11 cellular contexts compared by ENCODE assay signal in the genomic region with DNA sequence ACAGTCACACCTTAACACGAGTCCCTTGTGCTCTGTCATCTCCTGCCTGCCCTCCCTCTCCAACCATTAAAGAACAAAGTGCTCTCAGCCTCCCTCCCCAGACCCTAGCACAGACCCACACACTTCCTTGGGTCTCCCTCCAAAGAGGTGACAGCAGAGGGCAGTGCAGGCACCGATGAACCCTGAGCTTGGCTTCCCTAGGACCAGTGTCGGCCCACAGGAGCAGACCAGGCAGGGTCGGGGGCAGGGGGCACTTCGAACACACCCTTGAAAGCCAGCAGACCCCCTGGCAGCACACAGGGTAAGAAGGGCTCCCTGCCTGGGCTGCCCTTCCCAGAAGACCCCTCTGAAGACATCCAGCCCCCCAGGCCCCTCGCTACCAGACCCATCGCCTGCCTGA. TPM values are rescaled to one million over a fixed set of nuclear protein-coding genes. Genes with fewer than 3 reads are reported as not detected.
DNase-seq lines count a peak whose midpoint lies in the region; ATAC-seq and TF ChIP-seq lines count a peak whose summit lies in the region.
"Had no signal": no experiment of that assay in that cellular context is flagged by ENCODE, and none has a peak within 500 bp of the region (broad histone marks: within the 10 kb centered on the region; RNA-seq: fewer than 3 reads in every experiment).

No MANE protein-coding gene starts in this region.

- DNase-seq in 8988T (peak; percentile 69), GM06990 (ENCODE audit: extremely low read depth, insufficient read length) (no peak), PC-3 (no peak), hepatocyte (ENCODE audit: low spot score) (no peak), ascending aorta (ENCODE audit: low spot score in 2 of 2) (no peak), OCI-M2 (lab: John Stamatoyannopoulos, UW; ENCODE audit: unreplicated experiment) (no peak)
- DNase-seq in CD8-positive, alpha-beta memory T cell = no peak
- DNase-seq in CD4-positive, alpha-beta T cell = no peak
- DNase-seq: activated CD8-positive, alpha-beta memory T cell treated with anti-CD3 and anti-CD28 coated beads for 24 hours had no signal

- peaks cover 24% of the 10 kb centered on the region for H3K79me2 ChIP-seq in PC-3 (ENCODE audit: low read length)
- peaks cover 46% of the 10 kb centered on the region for H3K79me2 ChIP-seq in hepatocyte

- peak; percentile 21; the same call in 1 of the 2 replicates for ATAC-seq in PC-3
- no peak for ATAC-seq in CD4-positive, alpha-beta T cell (ENCODE audit: poor library complexity)

- no peaks in the 10 kb centered on the region for H3K9me3 ChIP-seq in PC-3 (ENCODE audit: low read length)
- H3K9me3 ChIP-seq in hepatocyte (ENCODE audit: low read depth) = no peaks in the 10 kb centered on the region
- H3K9me3 ChIP-seq in ascending aorta = no peaks in the 10 kb centered on the region
- no peaks in the 10 kb centered on the region for H3K9me3 ChIP-seq in CD8-positive, alpha-beta memory T cell (ENCODE audit: low read length)
- no peaks in the 10 kb centered on the region for H3K9me3 ChIP-seq in CD4-positive, alpha-beta T cell (ENCODE audit: control insufficient read depth, low read length)
- H3K9me3 ChIP-seq: prostate gland had no signal

- H3K27me3 ChIP-seq in GM06990 (replicated peaks; ENCODE audit: control insufficient read depth, insufficient read depth, low read length) (no peaks in the 10 kb centered on the region), PC-3 (ENCODE audit: low read length) (no peaks in the 10 kb centered on the region), hepatocyte (no peaks in the 10 kb centered on the region), ascending aorta (no peaks in the 10 kb centered on the region)
- H3K27me3 ChIP-seq in CD8-positive, alpha-beta memory T cell (ENCODE audit: insufficient read depth, low read length, poor library complexity, severe bottlenecking) = no peaks in the 10 kb centered on the region
- H3K27me3 ChIP-seq in CD4-positive, alpha-beta T cell (ENCODE audit: control insufficient read depth, insufficient read depth, low read length) = no peaks in the 10 kb centered on the region

- H3K9ac ChIP-seq in PC-3 (ENCODE audit: low read length) = no peak overlapping the region
- H3K9ac ChIP-seq: KMS-11 had no signal

- H4K20me1 ChIP-seq in PC-3 (ENCODE audit: low read length) (no peaks in the 10 kb centered on the region), hepatocyte (ENCODE audit: insufficient read depth, poor library complexity, severe bottlenecking) (peaks cover 32% of the 10 kb centered on the region)

- H3K4me1 ChIP-seq in PC-3 (ENCODE audit: insufficient read depth, low read length) (peaks cover under 1% of the 10 kb centered on the region), hepatocyte (ENCODE audit: insufficient read depth) (peaks cover 10% of the 10 kb centered on the region), ascending aorta (peaks cover 0 to 14% of the 10 kb centered on the region in 2 donors)
- peaks cover 9% of the 10 kb centered on the region for H3K4me1 ChIP-seq in CD8-positive, alpha-beta memory T cell (ENCODE audit: insufficient read depth, low read length)

- whole genome bisulfite sequencing in hepatocyte (ENCODE audit: low lambda C conversion rate, missing lambda C conversion rate) = 77% methylated on average over 7 of the region's 7 CpGs

- BruUV-seq in PC-3 (replicated peaks; lab: Mats Ljungman, UMichigan) = no TSS peak

- peak overlapping the region in 3 of 8 donors; percentile 5 to 69 (median 58) for H3K27ac Mint-ChIP-seq in CD8-positive, alpha-beta memory T cell
- H3K27ac Mint-ChIP-seq in CD4-positive, alpha-beta T cell = no peak overlapping the region

- H3K4me2 ChIP-seq in PC-3 (ENCODE audit: low read length) = no peak overlapping the region
- no peak overlapping the region for H3K4me2 ChIP-seq in hepatocyte
- H3K4me2 ChIP-seq: KMS-11 had no signal

- H3K27me3 Mint-ChIP-seq in CD8-positive, alpha-beta memory T cell = no peaks in the 10 kb centered on the region
- H3K27me3 Mint-ChIP-seq in CD4-positive, alpha-beta T cell = no peaks in the 10 kb centered on the region

- CTCF ChIA-PET in PC-3 (lab: Charles Lee) = no interaction called here
- CTCF ChIA-PET in CD8-positive, alpha-beta memory T cell (lab: Charles Lee) = interaction anchor here (1.0 kb wide), 1 partner anchor 102 kb away, joined by 3 read pairs; no protein-coding TSS in a partner anchor
- CTCF ChIA-PET in CD4-positive, alpha-beta T cell (lab: Charles Lee) = no interaction called here

- intact Hi-C loops in PC-3 (cut with micrococcal nuclease) (no loop called here), ascending aorta (cut with DNase I) (no loop called here)
- intact Hi-C loops in CD4-positive, alpha-beta T cell (cut with DNase I, micrococcal nuclease) = no loop called here

- H2AFZ ChIP-seq in PC-3 (ENCODE audit: low read length) (no peak overlapping the region), hepatocyte (no peak overlapping the region)

- H3K9me2 ChIP-seq in PC-3 (replicated peaks; ENCODE audit: low read length) = no peaks in the 10 kb centered on the region
- no peaks in the 10 kb centered on the region for H3K9me2 ChIP-seq in hepatocyte (replicated peaks; ENCODE audit: insufficient read depth)

- H3K36me3 Mint-ChIP-seq in CD8-positive, alpha-beta memory T cell = peaks cover 0 to 3% (median 0%) of the 10 kb centered on the region in 3 donors
- no peaks in the 10 kb centered on the region for H3K36me3 Mint-ChIP-seq in CD4-positive, alpha-beta T cell (ENCODE audit: low read depth)

- H3K4me3 ChIP-seq in GM06990 (replicated peaks; ENCODE audit: low read depth, low read length) = no peak overlapping the region
- no peak overlapping the region for H3K4me3 ChIP-seq in PC-3 (ENCODE audit: low read length)
- H3K4me3 ChIP-seq in hepatocyte = no peak overlapping the region
- H3K4me3 ChIP-seq in ascending aorta = no peak overlapping the region
- no peak overlapping the region for H3K4me3 ChIP-seq in CD8-positive, alpha-beta memory T cell (ENCODE audit: low read length)
- H3K4me3 ChIP-seq: prostate gland had no signal

- POLR2A ChIA-PET in PC-3 (lab: Charles Lee; ENCODE audit: unreplicated experiment) = no interaction called here
- POLR2A ChIA-PET in CD8-positive, alpha-beta memory T cell (lab: Charles Lee) = no interaction called here
- POLR2A ChIA-PET in CD4-positive, alpha-beta T cell (lab: Charles Lee) = interaction anchor here (1.3 kb wide), 1 partner anchor 101 kb away, joined by 5 read pairs; no protein-coding TSS in a partner anchor

- H3K36me3 ChIP-seq in GM06990 (ENCODE audit: control insufficient read depth, insufficient read depth, low read length) = peaks cover 3% of the 10 kb centered on the region
- peaks cover 34% of the 10 kb centered on the region for H3K36me3 ChIP-seq in PC-3 (ENCODE audit: low read depth, low read length)
- H3K36me3 ChIP-seq in hepatocyte (replicated peaks; ENCODE audit: insufficient read depth, low read depth) = no peaks in the 10 kb centered on the region
- H3K36me3 ChIP-seq in ascending aorta = peaks cover 40 to 46% of the 10 kb centered on the region in 2 donors
- H3K36me3 ChIP-seq in CD8-positive, alpha-beta memory T cell (ENCODE audit: insufficient read depth, low read length) = no peaks in the 10 kb centered on the region

- H3K4me3 Mint-ChIP-seq in CD8-positive, alpha-beta memory T cell = no peak overlapping the region
- no peak overlapping the region for H3K4me3 Mint-ChIP-seq in CD4-positive, alpha-beta T cell

- peak; percentile 47 for TF ChIP-seq CTCF in GM06990 (IDR thresholded peaks at IDR 0.05; ENCODE audit: insufficient read depth, low read length, poor library complexity, severe bottlenecking)
- TF ChIP-seq CTCF in PC-3 (conservative IDR thresholded peaks at IDR 0.05; ENCODE audit: low read depth, low read length) = peak; percentile 38; the same call in 1 of the 2 replicates
- TF ChIP-seq CTCF in hepatocyte (IDR thresholded peaks at IDR 0.05; ENCODE audit: poor library complexity) = peak; percentile 19
- TF ChIP-seq CTCF in ascending aorta (IDR thresholded peaks at IDR 0.05) = no peak
- TF ChIP-seq CTCF in CD4-positive, alpha-beta T cell (IDR thresholded peaks at IDR 0.05) = no peak

- H3K9me3 Mint-ChIP-seq in CD8-positive, alpha-beta memory T cell = peaks cover 0 to 2% (median 0%) of the 10 kb centered on the region in 5 donors
- H3K9me3 Mint-ChIP-seq in CD4-positive, alpha-beta T cell = no peaks in the 10 kb centered on the region

- H3K27ac ChIP-seq in PC-3 (ENCODE audit: low read length) (no peak overlapping the region), hepatocyte (no peak overlapping the region), ascending aorta (no peak overlapping the region)
- no peak overlapping the region for H3K27ac ChIP-seq in CD8-positive, alpha-beta memory T cell (ENCODE audit: low read depth, low read length)
- no peak overlapping the region for H3K27ac ChIP-seq in CD4-positive, alpha-beta T cell (ENCODE audit: low read depth, low read length)
- H3K27ac ChIP-seq: KMS-11, prostate gland had no signal

- no peaks in the 10 kb centered on the region for H3F3A ChIP-seq in PC-3 (ENCODE audit: low read length, unreplicated experiment)

- peaks cover 5 to 8% (median 8%) of the 10 kb centered on the region in 3 donors for H3K4me1 Mint-ChIP-seq in CD8-positive, alpha-beta memory T cell
- H3K4me1 Mint-ChIP-seq in CD4-positive, alpha-beta T cell (ENCODE audit: low read depth) = peaks cover 18% of the 10 kb centered on the region

RNA-seq across cellular contexts. Expression of a gene that starts 7.0 kb away (rescaled TPM):
- total RNA-seq in PC-3 (2014; rRNA removed) (162 and 175 TPM in 2 replicates), hepatocyte (140 and 153 TPM in 2 replicates), ascending aorta (39.6 TPM)
- polyA plus RNA-seq in hepatocyte = 160 and 187 TPM in 2 replicates
- total RNA-seq in CD8-positive, alpha-beta memory T cell = 10 to 100 TPM; 56.3 to 57.7 TPM
- polyA plus RNA-seq in CD8-positive, alpha-beta memory T cell = 9.1 TPM
- 1 to 10 TPM; 2.9 to 3.5 TPM for total RNA-seq in CD4-positive, alpha-beta T cell

RNA-seq across cellular contexts. Expression of a gene that starts 31.4 kb away (rescaled TPM):
- total RNA-seq in PC-3 (2014; rRNA removed) (15.9 and 23.2 TPM in 2 replicates), hepatocyte (8.7 and 13.8 TPM in 2 replicates), ascending aorta (0.85 TPM)
- 13.3 and 20.9 TPM in 2 replicates for polyA plus RNA-seq in hepatocyte
- 10 to 100 TPM; 26.6 TPM for total RNA-seq in CD8-positive, alpha-beta memory T cell
- 51.4 TPM for polyA plus RNA-seq in CD8-positive, alpha-beta memory T cell
- total RNA-seq in CD4-positive, alpha-beta T cell = 10 to 100 TPM; 43.2 to 44.5 TPM

RNA-seq across cellular contexts. Expression of a gene that starts 31.7 kb away (rescaled TPM):
- total RNA-seq in PC-3 (2014; rRNA removed) = 34.2 and 42.5 TPM in 2 replicates
- total RNA-seq in hepatocyte = 42.7 and 44.3 TPM in 2 replicates
- 5.8 and 13.1 TPM in 2 replicates for polyA plus RNA-seq in hepatocyte
- total RNA-seq in ascending aorta = 21.6 TPM
- 10 to 100 TPM; 67.3 to 74.8 TPM for total RNA-seq in CD8-positive, alpha-beta memory T cell
- polyA plus RNA-seq in CD8-positive, alpha-beta memory T cell = 31.0 TPM
- 10 to 100 TPM; 80.9 to 84.5 TPM for total RNA-seq in CD4-positive, alpha-beta T cell

Comparison
In these comparisons a context has a peak if more than half of its experiments do, and no peak if none do; other contexts are left out.
1. CTCF ChIP-seq: peak in GM06990 (single experiment), PC-3 (single experiment) and hepatocyte (single experiment); none in ascending aorta (0 of 3) and CD4-positive, alpha-beta T cell (single experiment).